10 cellular contexts compared by ENCODE assay signal in genomic region chr6:52498538-52499017, GRCh38.
DNase-seq lines count a peak whose midpoint lies in the region; ATAC-seq, FAIRE-seq and TF ChIP-seq lines count a peak whose summit lies in the region.
"Had no signal": no experiment of that assay in that cellular context is flagged by ENCODE, and none has a peak within 500 bp of the region (broad histone marks: within the 10 kb centered on the region; RNA-seq: fewer than 3 reads in every experiment).

No MANE protein-coding gene starts in this region.

- TF ChIP-seq CTCF in GM12875 (IDR thresholded peaks at IDR 0.05; ENCODE audit: borderline replicate concordance, insufficient read depth, low read depth, low read length), result no peak
- TF ChIP-seq CTCF in left lung (IDR thresholded peaks at IDR 0.05), result no peak

- 81 to 84% (median 82%) methylated on average over 11 of the region's 11 CpGs for WGBS in small intestine, 3 donors

- FAIRE-seq in small intestine (lab: Jason Lieb, UNC), result no peak

- H3K4me3 ChIP-seq in GM12875 (ENCODE audit: low read depth, low read length), result peak overlapping the region; percentile 5
- no peak overlapping the region for H3K4me3 ChIP-seq in left lung
- H3K4me3 ChIP-seq in small intestine (ENCODE audit: low read depth in 1 of 2, low read length in 2 of 2), result no peak overlapping the region

- H3K27ac ChIP-seq in left lung, result no peak overlapping the region
- H3K27ac ChIP-seq in small intestine (ENCODE audit: low read depth in 1 of 2, low read length in 1 of 2), result peak overlapping the region in 1 of 2 donors; percentile 81

- H3K4me1 ChIP-seq in left lung, result peaks cover 3 to 12% of the 10 kb centered on the region in 2 donors
- peaks cover 0 to 1% of the 10 kb centered on the region in 2 donors for H3K4me1 ChIP-seq in small intestine (ENCODE audit: control insufficient read depth in 2 of 2, insufficient read depth in 1 of 2, low read depth in 1 of 2, low read length in 1 of 2)

- peak; percentile 46 for ATAC-seq in GM21526 (IDR thresholded peaks at IDR 0.05; ENCODE audit: low FRiP score, unreplicated experiment)
- ATAC-seq in HG03469 (IDR thresholded peaks at IDR 0.05; ENCODE audit: unreplicated experiment), result peak; percentile 25
- peak; percentile 13 for ATAC-seq in left lung

- H3K36me3 ChIP-seq in left lung, result peaks cover 0 to 28% of the 10 kb centered on the region in 2 donors
- H3K36me3 ChIP-seq in small intestine (ENCODE audit: control insufficient read depth in 2 of 2, insufficient read depth in 2 of 2, low read length in 2 of 2), result peaks cover 0 to 4% of the 10 kb centered on the region in 2 donors

- no peaks in the 10 kb centered on the region for H3K27me3 ChIP-seq in left lung
- no peaks in the 10 kb centered on the region for H3K27me3 ChIP-seq in small intestine (ENCODE audit: control insufficient read depth in 2 of 2, insufficient read depth in 2 of 2, low read length in 2 of 2)

- DNase-seq in left lung (no peak), NCI-H1694 (lab: John Stamatoyannopoulos, UW) (no peak), SHP77 treated with DMSO at 0.1 percent for 48 hours (lab: John Stamatoyannopoulos, UW) (no peak), small intestine (no peak), SW480 (ENCODE audit: low spot score) (no peak)
- DNase-seq: NCI-H1930; stimulated activated CD4-positive, alpha-beta T cell treated with anti-CD3 and anti-CD28 coated beads, Interleukin-2, amount 100 ng/mL, for 24 hours had no signal

- intact Hi-C loops in left lung (cut with DNase I), result no loop called here

- H3K9me3 ChIP-seq in left lung (no peaks in the 10 kb centered on the region), small intestine (ENCODE audit: control insufficient read depth, low read depth) (no peaks in the 10 kb centered on the region)
